Comparison of ENCODE assay signal across 21 cellular contexts in the genomic region with DNA sequence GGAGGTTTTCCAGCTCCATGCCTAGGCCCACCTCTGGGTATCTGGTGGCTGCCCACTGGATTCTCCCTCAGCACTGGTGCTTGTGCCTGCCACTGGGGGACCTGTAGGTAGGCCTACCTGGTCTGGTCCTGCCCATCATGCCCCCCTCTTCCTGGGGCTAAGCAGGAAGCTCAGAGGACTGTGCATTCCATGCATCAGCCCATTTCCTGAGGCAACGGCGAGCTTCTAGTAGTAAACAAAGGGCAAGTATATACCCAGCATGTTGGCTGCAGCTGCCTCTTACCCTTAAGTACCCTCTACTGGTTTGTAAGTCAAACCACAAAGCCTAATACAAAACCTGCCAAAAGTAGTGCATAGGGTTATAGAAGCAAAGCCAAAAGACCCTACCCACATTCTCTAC. TPM values are rescaled to one million over a fixed set of nuclear protein-coding genes. Genes with fewer than 3 reads are reported as not detected.
DNase-seq lines count a peak whose midpoint lies in the region; ATAC-seq and TF ChIP-seq lines count a peak whose summit lies in the region.
"Had no signal": no experiment of that assay in that cellular context is flagged by ENCODE, and none has a peak within 500 bp of the region (broad histone marks: within the 10 kb centered on the region; RNA-seq: fewer than 3 reads in every experiment).

No MANE protein-coding gene starts in this region.

- H3K14ac ChIP-seq in H9 (ENCODE audit: insufficient read depth, low read length): no peak overlapping the region

- WGBS in H9 (ENCODE audit: extremely low coverage, insufficient read length, low lambda C conversion rate): no CpG with 5 or more reads among the region's 2 CpGs

- no peak overlapping the region for H3K23ac ChIP-seq in H9 (ENCODE audit: insufficient read length, low read depth, low read length)

- H3K23me2 ChIP-seq in H9 (ENCODE audit: insufficient read length, low read depth, low read length, poor library complexity, severe bottlenecking): peaks cover 2% of the 10 kb centered on the region

- no peak overlapping the region for H2BK5ac ChIP-seq in H9 (ENCODE audit: insufficient read length, low read length)

- H2BK12ac ChIP-seq in H9 (ENCODE audit: insufficient read length, low read depth, low read length): no peak overlapping the region

- H3K9ac ChIP-seq in H9 (ENCODE audit: extremely low read depth, insufficient read length, low read length): no peak overlapping the region
- H3K9ac ChIP-seq in Karpas-422 (ENCODE audit: low read length): no peak overlapping the region

- CTCF ChIA-PET in WTC11 (lab: Charles Lee): interaction anchor here (0.9 to 3.7 kb wide), 10 partner anchors 21 to 256 kb away, joined by 3 to 30 read pairs (median 4); partner anchors contain the start of gene MPHOSPH6

- H4K91ac ChIP-seq in H9 (ENCODE audit: insufficient read length, low read depth, low read length): no peak overlapping the region

- H2BK15ac ChIP-seq in H9 (ENCODE audit: low read depth, low read length): no peak overlapping the region

- ATAC-seq in WTC11: peak; percentile 97
- ATAC-seq in activated naive CD4-positive, alpha-beta T cell treated with anti-CD3 and anti-CD28 coated beads, Interleukin-2, amount 50 U/mL, for 72 hours: no peak
- ATAC-seq: PC-3 had no signal

- H3K4me3 ChIP-seq in Karpas-422 (ENCODE audit: low read length): no peak overlapping the region

- no peak overlapping the region for H3K27ac Mint-ChIP-seq in H9
- H3K27ac Mint-ChIP-seq in WTC11: peak overlapping the region; percentile 15; the same call in 1 of the 2 replicates
- H3K27ac Mint-ChIP-seq in activated naive CD4-positive, alpha-beta T cell treated with anti-CD3 and anti-CD28 coated beads, Interleukin-2, amount 50 U/mL, for 72 hours: no peak overlapping the region
- H3K27ac Mint-ChIP-seq: CD8-positive, alpha-beta memory T cell; T-helper 1 cell treated with Interleukin-12 subunit alpha and Interleukin-12 subunit beta and Interleukin-4 antibody, amounts not matched to agents 30 μg/mL and 1 μg/mL, for 36 hours had no signal

- H3K9me3 ChIP-seq in H9 (ENCODE audit: control insufficient read depth, low read depth, low read length) (peaks cover 8% of the 10 kb centered on the region), Karpas-422 (ENCODE audit: low read length) (no peaks in the 10 kb centered on the region)

- H4K8ac ChIP-seq in H9 (replicated peaks; ENCODE audit: insufficient read length, low read depth, low read length): no peak overlapping the region

- H4K5ac ChIP-seq in H9 (ENCODE audit: insufficient read length, low read depth, low read length): no peak overlapping the region

- H3K4me1 Mint-ChIP-seq in H9: peaks cover 40 to 43% of the 10 kb centered on the region in 2 experiments
- H3K4me1 Mint-ChIP-seq in WTC11: peaks cover 46% of the 10 kb centered on the region
- H3K4me1 Mint-ChIP-seq: CD8-positive, alpha-beta memory T cell had no signal

- no peaks in the 10 kb centered on the region for H3K79me1 ChIP-seq in H9 (ENCODE audit: insufficient read depth, low read depth, low read length, poor library complexity, severe bottlenecking)

- H2AK5ac ChIP-seq in H9 (ENCODE audit: insufficient read length, low read length): no peak overlapping the region

- H3K27me3 Mint-ChIP-seq in H9 (ENCODE audit: low read depth) (no peaks in the 10 kb centered on the region; the same call in 1 of the 2 replicates), WTC11 (ENCODE audit: low read depth) (peaks cover 14% of the 10 kb centered on the region)

- H2BK20ac ChIP-seq in H9 (ENCODE audit: low read depth, low read length, poor library complexity, severe bottlenecking): no peak overlapping the region

- TF ChIP-seq CTCF in H9 (conservative IDR thresholded peaks at IDR 0.05): no peak
- no peak for TF ChIP-seq CTCF in WTC11 (IDR thresholded peaks at IDR 0.05)

- H3K4me1 ChIP-seq in H9 (ENCODE audit: insufficient read depth, low read length) (peaks cover 7% of the 10 kb centered on the region; the same call in 1 of the 2 replicates), Karpas-422 (ENCODE audit: low read length) (no peaks in the 10 kb centered on the region)

- no peak overlapping the region for H3K56ac ChIP-seq in H9 (ENCODE audit: insufficient read length, low read depth, low read length)

- no peak overlapping the region for H2AFZ ChIP-seq in H9 (ENCODE audit: low read length)
- H2AFZ ChIP-seq in Karpas-422 (ENCODE audit: low read length): no peak overlapping the region

- no peaks in the 10 kb centered on the region for H3K27me3 ChIP-seq in H9 (ENCODE audit: insufficient read depth, low read length)
- H3K27me3 ChIP-seq in Karpas-422 (ENCODE audit: low read length): no peaks in the 10 kb centered on the region

- H3K4me3 Mint-ChIP-seq in H9 (no peak overlapping the region), WTC11 (no peak overlapping the region)
- H3K4me3 Mint-ChIP-seq: CD8-positive, alpha-beta memory T cell; T-helper 1 cell treated with Interleukin-12 subunit alpha and Interleukin-12 subunit beta and Interleukin-4 antibody, amounts not matched to agents 30 μg/mL and 1 μg/mL, for 36 hours had no signal

- H4K20me1 ChIP-seq in H9 (ENCODE audit: control insufficient read depth, insufficient read depth, insufficient read length) (no peaks in the 10 kb centered on the region), Karpas-422 (ENCODE audit: insufficient read depth, low read depth, low read length) (no peaks in the 10 kb centered on the region)

- H3K4me2 ChIP-seq in H9 (ENCODE audit: insufficient read depth, insufficient read length, low read length): no peak overlapping the region
- H3K4me2 ChIP-seq in Karpas-422 (ENCODE audit: low read depth, low read length, poor library complexity, severe bottlenecking): no peak overlapping the region

- H3K18ac ChIP-seq in H9 (ENCODE audit: insufficient read length, low read depth, low read length): no peak overlapping the region

- H3K4ac ChIP-seq in H9 (ENCODE audit: low read depth, low read length): no peak overlapping the region

- H3K9me3 Mint-ChIP-seq in H9 (peaks cover 59 to 67% of the 10 kb centered on the region in 2 experiments), WTC11 (peaks cover 45% of the 10 kb centered on the region)
- peaks cover 25 to 27% of the 10 kb centered on the region in 2 donors for H3K9me3 Mint-ChIP-seq in activated naive CD4-positive, alpha-beta T cell treated with anti-CD3 and anti-CD28 coated beads, Interleukin-2, amount 50 U/mL, for 72 hours

- H3K79me2 ChIP-seq in H9 (ENCODE audit: insufficient read depth, low read length): no peaks in the 10 kb centered on the region
- no peaks in the 10 kb centered on the region for H3K79me2 ChIP-seq in Karpas-422 (ENCODE audit: low read length)

- DNase-seq in DMS79 treated with DMSO at 0.1 percent for 48 hours (lab: John Stamatoyannopoulos, UW) (peak; percentile 5), DMS79 (lab: John Stamatoyannopoulos, UW) (no peak), H9 (peak; percentile 90), WTC11 (ENCODE audit: low spot score) (peak; percentile 26), iPS DF 4.7 (ENCODE audit: extremely low read depth, low spot score) (peak; percentile 33), Karpas-422 (no peak)
- DNase-seq in activated naive CD4-positive, alpha-beta T cell treated with anti-CD3 and anti-CD28 coated beads, Interleukin-2, amount 50 U/mL, for 72 hours (ENCODE audit: low spot score in 2 of 2): no peak
- DNase-seq in stimulated activated CD4-positive, alpha-beta T cell treated with anti-CD3 and anti-CD28 coated beads, Interleukin-4, amount 100 ng/mL, for 1 hour: no peak
- DNase-seq: CD8-positive, alpha-beta memory T cell; GDM1; GOT3; KBM-7; NCI-H1105; NCI-H146; NCI-H2081; NCI-H2227 treated with DMSO at 0.1 percent for 48 hours; NCI-H524 treated with DMSO at 0.1 percent for 48 hours; PC-3; Right ventricle myocardium superior had no signal

- no peaks in the 10 kb centered on the region for H3K9me2 ChIP-seq in Karpas-422 (replicated peaks; ENCODE audit: insufficient read depth, low read length)

- H3K27ac ChIP-seq in H9 (ENCODE audit: insufficient read length, low read depth, low read length) (no peak overlapping the region), Karpas-422 (ENCODE audit: low read length) (no peak overlapping the region)
- H3K27ac ChIP-seq: C4-2B had no signal

- no peak overlapping the region for H2BK120ac ChIP-seq in H9 (ENCODE audit: low read depth, low read length, poor library complexity, severe bottlenecking)

- peaks cover 17 to 71% (median 27%) of the 10 kb centered on the region in 3 experiments for H3K36me3 Mint-ChIP-seq in H9 (ENCODE audit: insufficient read depth in 1 of 3, low read depth in 3 of 3)
- H3K36me3 Mint-ChIP-seq in WTC11: peaks cover 56% of the 10 kb centered on the region
- peaks cover 6 to 37% of the 10 kb centered on the region in 2 donors for H3K36me3 Mint-ChIP-seq in activated naive CD4-positive, alpha-beta T cell treated with anti-CD3 and anti-CD28 coated beads, Interleukin-2, amount 50 U/mL, for 72 hours

- POLR2A ChIA-PET in WTC11 (lab: Charles Lee): no interaction called here

- no peaks in the 10 kb centered on the region for H3K36me3 ChIP-seq in Karpas-422 (ENCODE audit: insufficient read depth, low read length)

- no peak overlapping the region for H3T11ph ChIP-seq in H9 (ENCODE audit: low read length)

TF ChIP-seq in WTC11, 78 proteins besides CTCF, POLR2A, EP300 and RAD21 (continues in another document):
- no peak for TF ChIP-seq ZNF512 (CRISPR knock-in tag; IDR thresholded peaks at IDR 0.05; ENCODE audit: borderline replicate concordance)

RNA-seq across cellular contexts. Expression of gene SDR42E1, which starts 37.5 kb away (rescaled TPM):
- 0.02 TPM in 1 of 2 replicates, not detected in the other for total RNA-seq in H9 (2021)
- total RNA-seq in WTC11 (2021): 0.05 to 0.07 TPM (median 0.05 TPM) in 3 replicates
- total RNA-seq in Karpas-422 (2014; rRNA removed; shearing (Covaris generic); ENCODE audit: low replicate concordance): 4.4 TPM in 2 replicates
- total RNA-seq in activated naive CD4-positive, alpha-beta T cell treated with anti-CD3 and anti-CD28 coated beads, Interleukin-2, amount 50 U/mL, for 72 hours: 10 to 100 TPM in 1 of 2 donors, under 1 TPM in 1; 0.07 to 11.0 TPM
- total RNA-seq: PC-3 had no signal

Comparison
In these comparisons a context has a peak if more than half of its experiments do, and no peak if none do; other contexts are left out.
1. DNase-seq: peak in DMS79 treated with DMSO at 0.1 percent for 48 hours (single experiment), H9 (single experiment), WTC11 (single experiment) and iPS DF 4.7 (single experiment); none in DMS79 (single experiment), Karpas-422 (single experiment), activated naive CD4-positive, alpha-beta T cell treated with anti-CD3 and anti-CD28 coated beads, Interleukin-2, amount 50 U/mL, for 72 hours (0 of 2) and stimulated activated CD4-positive, alpha-beta T cell treated with anti-CD3 and anti-CD28 coated beads, Interleukin-4, amount 100 ng/mL, for 1 hour (single experiment).